1 cellular context compared by ENCODE assay signal in genomic region chr17:28405632-28406477, GRCh38.
TF ChIP-seq lines count a peak whose summit lies in the region.

SLC46A1 (minus strand) TSS chr17:28406212; CDS start chr17:28406114, 98 bp downstream.

TF ChIP-seq in HepG2, 621 proteins besides CTCF, POLR2A, EP300 and RAD21 (continued from another document and continues in another):
- TF ChIP-seq ELK4 (CRISPR knock-in tag; IDR thresholded peaks at IDR 0.05; ENCODE audit: borderline replicate concordance) (no peak), MYNN (CRISPR knock-in tag; IDR thresholded peaks at IDR 0.05; ENCODE audit: low read depth) (no peak), ARHGAP35 (CRISPR knock-in tag; IDR thresholded peaks at IDR 0.05; ENCODE audit: borderline replicate concordance) (peak; percentile 72; the same call in 1 of the 2 replicates), POLR2AphosphoS5 (IDR thresholded peaks at IDR 0.05; ENCODE audit: low read depth, low read length) (peak; percentile 48; the same call in 1 of the 2 replicates), SALL2 (CRISPR knock-in tag; IDR thresholded peaks at IDR 0.05) (no peak), ZNF431 (CRISPR knock-in tag; IDR thresholded peaks at IDR 0.05; ENCODE audit: borderline replicate concordance, low read depth) (peak; percentile 73; the same call in 1 of the 2 replicates), ZNF256 (CRISPR knock-in tag; conservative IDR thresholded peaks at IDR 0.05) (no peak), ZC3H13 (CRISPR knock-in tag; IDR thresholded peaks at IDR 0.05) (peak; percentile 81; the same call in 1 of the 2 replicates), ELF1 (CRISPR knock-in tag; IDR thresholded peaks at IDR 0.05) (0 out of 2 replicates have a peak, but pooled peaks have one; percentile 34), ZNF367 (CRISPR knock-in tag; IDR thresholded peaks at IDR 0.05; ENCODE audit: borderline replicate concordance) (no peak), ZNF362 (CRISPR knock-in tag; IDR thresholded peaks at IDR 0.05; ENCODE audit: borderline replicate concordance) (0 out of 2 replicates have a peak, but pooled peaks have one; percentile 7), KAT8 (CRISPR knock-in tag; IDR thresholded peaks at IDR 0.05) (peak; percentile 28; the same call in 1 of the 2 replicates), GTF3A (CRISPR knock-in tag; conservative IDR thresholded peaks at IDR 0.05) (0 out of 2 replicates have a peak, but pooled peaks have one; percentile 59), CCDC6 (CRISPR knock-in tag; IDR thresholded peaks at IDR 0.05) (peak; percentile 34; the same call in 1 of the 2 replicates), ZNF883 (CRISPR knock-in tag; IDR thresholded peaks at IDR 0.05; ENCODE audit: not compliant biosample characterization) (peak; percentile 13), HINFP (CRISPR knock-in tag; IDR thresholded peaks at IDR 0.05; ENCODE audit: low read depth) (peak; percentile 63; the same call in 1 of the 2 replicates), RFX1 (IDR thresholded peaks at IDR 0.05) (no peak), ZNF740 (CRISPR knock-in tag; IDR thresholded peaks at IDR 0.05) (no peak), ZNF3 (CRISPR knock-in tag; IDR thresholded peaks at IDR 0.05) (no peak), ZNF556 (CRISPR knock-in tag; IDR thresholded peaks at IDR 0.05; ENCODE audit: borderline replicate concordance) (peak; percentile 79; the same call in 1 of the 2 replicates), RXRA (CRISPR knock-in tag; IDR thresholded peaks at IDR 0.05) (0 out of 2 replicates have a peak, but pooled peaks have one; percentile 13), ZNF235 (CRISPR knock-in tag; IDR thresholded peaks at IDR 0.05; ENCODE audit: borderline replicate concordance) (no peak), POGK (CRISPR knock-in tag; conservative IDR thresholded peaks at IDR 0.05) (peak; percentile 61; the same call in 1 of the 2 replicates), SRF (IDR thresholded peaks at IDR 0.05; ENCODE audit: low read depth, low read length) (no peak), ZNF563 (CRISPR knock-in tag; IDR thresholded peaks at IDR 0.05) (peak; percentile 80), HNRNPLL (IDR thresholded peaks at IDR 0.05; ENCODE audit: low read depth, low read length, poor library complexity, severe bottlenecking) (peak; percentile 87), ZNF225 (CRISPR knock-in tag; IDR thresholded peaks at IDR 0.05) (peak; percentile 83; the same call in 1 of the 2 replicates), ZNF121 (CRISPR knock-in tag; IDR thresholded peaks at IDR 0.05) (0 out of 2 replicates have a peak, but pooled peaks have one; percentile 25), ARID5B (CRISPR knock-in tag; IDR thresholded peaks at IDR 0.05) (0 out of 2 replicates have a peak, but pooled peaks have one; percentile 9), IRX3 (CRISPR knock-in tag; IDR thresholded peaks at IDR 0.05; ENCODE audit: borderline replicate concordance, low read depth) (peak; percentile 90), ARID4A (CRISPR knock-in tag; IDR thresholded peaks at IDR 0.05; ENCODE audit: borderline replicate concordance) (peak; percentile 54; the same call in 1 of the 2 replicates), ZHX2 (IDR thresholded peaks at IDR 0.05; ENCODE audit: low read depth) (no peak), ZHX2 (CRISPR knock-in tag; IDR thresholded peaks at IDR 0.05; ENCODE audit: borderline replicate concordance) (no peak), DNMT1 (CRISPR knock-in tag; IDR thresholded peaks at IDR 0.05) (no peak), RFXANK (CRISPR knock-in tag; IDR thresholded peaks at IDR 0.05) (no peak), NFYC (CRISPR knock-in tag; IDR thresholded peaks at IDR 0.05) (no peak)
